8 cellular contexts compared by ENCODE assay signal in the genomic region with DNA sequence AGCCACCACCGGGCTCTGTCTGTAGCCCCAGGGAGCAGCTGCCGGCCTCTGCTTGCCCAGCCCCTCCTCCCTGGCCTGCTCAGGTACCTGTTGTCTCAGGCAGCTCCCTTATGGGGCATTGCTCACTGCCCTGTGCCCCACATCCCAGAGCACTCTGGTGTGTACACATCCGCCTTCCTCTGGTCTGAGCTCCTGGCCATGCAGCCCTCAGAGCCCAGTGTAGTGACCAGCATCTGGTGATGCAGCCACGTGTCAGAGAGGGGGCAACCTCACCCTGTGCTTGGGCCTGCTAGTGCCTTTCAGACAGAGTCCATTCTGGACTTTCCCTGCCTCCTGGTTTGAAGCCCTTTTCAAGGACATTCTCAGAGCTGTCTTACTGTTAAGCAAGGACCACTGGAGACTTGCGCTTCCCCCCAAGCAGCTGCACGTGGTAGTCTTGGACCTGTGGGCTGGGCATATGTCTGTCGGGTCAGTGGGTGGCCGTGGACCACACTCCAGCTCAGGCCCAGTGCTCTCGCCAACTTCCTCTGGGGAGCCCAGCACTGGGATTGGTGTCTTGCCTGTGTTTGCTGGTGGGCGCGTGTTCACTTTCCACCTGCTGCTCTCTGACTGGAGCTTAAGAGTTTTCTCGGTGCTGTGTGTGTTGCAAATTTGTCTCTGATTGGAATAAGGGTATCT. TPM values are rescaled to one million over a fixed set of nuclear protein-coding genes. Genes with fewer than 3 reads are reported as not detected.
DNase-seq lines count a peak whose midpoint lies in the region; ATAC-seq and TF ChIP-seq lines count a peak whose summit lies in the region.

No MANE protein-coding gene starts in this region.

- POLR2A ChIA-PET in HEK293 (lab: Yijun Ruan, JAX) = interaction anchor here (0.6 kb wide), 1 partner anchor 89 kb away, joined by 3 read pairs; no protein-coding TSS in a partner anchor
- POLR2A ChIA-PET in activated CD4-positive, alpha-beta memory T cell treated with anti-CD3 and anti-CD28 coated beads, Interleukin-2, amount 10 ng/mL, durations not matched to agents 7 days and 5 days (lab: Charles Lee) = interaction anchor here (0.9 kb wide), 1 partner anchor 16 kb away, joined by 3 read pairs; no protein-coding TSS in a partner anchor

- H3K4me1 ChIP-seq in HEK293 (ENCODE audit: control insufficient read depth, insufficient read depth, low read length) = peaks cover 10% of the 10 kb centered on the region; the same call in 1 of the 2 replicates

- peaks cover 13% of the 10 kb centered on the region for H3K36me3 Mint-ChIP-seq in activated CD4-positive, alpha-beta memory T cell treated with anti-CD3 and anti-CD28 coated beads, Interleukin-2, amount 10 ng/mL, durations not matched to agents 7 days and 5 days (ENCODE audit: low read depth)
- peaks cover under 1% of the 10 kb centered on the region for H3K36me3 Mint-ChIP-seq in natural killer cell treated with Interleukin-12 subunit alpha and Interleukin-12 subunit beta and Interleukin-15 and Interleukin-18, amount 100 ng/mL, for 72 hours

- no peak overlapping the region for H3K4me3 ChIP-seq in HEK293 (ENCODE audit: low read depth, low read length)

- CTCF ChIA-PET in HEK293 (lab: Yijun Ruan, JAX) = interaction anchor here (0.6 to 1.3 kb wide), 5 partner anchors 18 to 597 kb away, joined by 3 to 9 read pairs (median 3); no protein-coding TSS in a partner anchor
- CTCF ChIA-PET in activated CD4-positive, alpha-beta memory T cell treated with anti-CD3 and anti-CD28 coated beads, Interleukin-2, amount 10 ng/mL, durations not matched to agents 7 days and 5 days (lab: Charles Lee) = interaction anchor here (1.2 to 2.3 kb wide), 4 partner anchors 11 to 58 kb away, joined by 3 to 7 read pairs (median 4); no protein-coding TSS in a partner anchor

- H3K4me3 Mint-ChIP-seq in activated CD4-positive, alpha-beta memory T cell treated with anti-CD3 and anti-CD28 coated beads, Interleukin-2, amount 10 ng/mL, durations not matched to agents 7 days and 5 days = no peak overlapping the region
- peak overlapping the region; percentile 69 for H3K4me3 Mint-ChIP-seq in natural killer cell treated with Interleukin-12 subunit alpha and Interleukin-12 subunit beta and Interleukin-15 and Interleukin-18, amount 100 ng/mL, for 72 hours

- DNase-seq in activated CD4-positive, alpha-beta memory T cell treated with anti-CD3 and anti-CD28 coated beads, Interleukin-2, amount 10 ng/mL, durations not matched to agents 7 days and 5 days = no peak
- DNase-seq in natural killer cell treated with Interleukin-12 subunit alpha and Interleukin-12 subunit beta and Interleukin-15 and Interleukin-18, amount 100 ng/mL, for 72 hours (ENCODE audit: low spot score) = no peak
- DNase-seq in superior temporal gyrus (ENCODE audit: extremely low spot score) (no peak), NCI-H1694 treated with DMSO at 0.1 percent for 48 hours (lab: John Stamatoyannopoulos, UW) (no peak), NCI-H226 (no peak), SIG-M5 treated with dmso at 0.1 percent for 504 hours (lab: John Stamatoyannopoulos, UW; ENCODE audit: unreplicated experiment) (no peak)

- no peaks in the 10 kb centered on the region for H3K9me3 ChIP-seq in HEK293 (ENCODE audit: control insufficient read depth, insufficient read depth, low read depth, low read length)

- TF ChIP-seq CTCF in HEK293 (tag by site-specific recombination; IDR thresholded peaks at IDR 0.05) = no peak

- H3K27ac Mint-ChIP-seq in activated CD4-positive, alpha-beta memory T cell treated with anti-CD3 and anti-CD28 coated beads, Interleukin-2, amount 10 ng/mL, durations not matched to agents 7 days and 5 days = peak overlapping the region; percentile 70
- H3K27ac Mint-ChIP-seq in natural killer cell treated with Interleukin-12 subunit alpha and Interleukin-12 subunit beta and Interleukin-15 and Interleukin-18, amount 100 ng/mL, for 72 hours = peak overlapping the region; percentile 82 to 90

- no peak overlapping the region for H3K27ac ChIP-seq in HEK293 (ENCODE audit: extremely low read depth, low read depth, low read length)

- peak; percentile 10 for ATAC-seq in GM18498 (IDR thresholded peaks at IDR 0.05; ENCODE audit: unreplicated experiment)
- peak in 1 of 2 donors; percentile 21 for ATAC-seq in natural killer cell treated with Interleukin-12 subunit alpha and Interleukin-12 subunit beta and Interleukin-15 and Interleukin-18, amount 100 ng/mL, for 72 hours

- no peaks in the 10 kb centered on the region for H3K27me3 Mint-ChIP-seq in activated CD4-positive, alpha-beta memory T cell treated with anti-CD3 and anti-CD28 coated beads, Interleukin-2, amount 10 ng/mL, durations not matched to agents 7 days and 5 days
- H3K27me3 Mint-ChIP-seq in natural killer cell treated with Interleukin-12 subunit alpha and Interleukin-12 subunit beta and Interleukin-15 and Interleukin-18, amount 100 ng/mL, for 72 hours = no peaks in the 10 kb centered on the region

- H3K9me3 Mint-ChIP-seq in activated CD4-positive, alpha-beta memory T cell treated with anti-CD3 and anti-CD28 coated beads, Interleukin-2, amount 10 ng/mL, durations not matched to agents 7 days and 5 days = no peaks in the 10 kb centered on the region
- H3K9me3 Mint-ChIP-seq in natural killer cell treated with Interleukin-12 subunit alpha and Interleukin-12 subunit beta and Interleukin-15 and Interleukin-18, amount 100 ng/mL, for 72 hours = no peaks in the 10 kb centered on the region

- peaks cover 41% of the 10 kb centered on the region for H3K4me1 Mint-ChIP-seq in activated CD4-positive, alpha-beta memory T cell treated with anti-CD3 and anti-CD28 coated beads, Interleukin-2, amount 10 ng/mL, durations not matched to agents 7 days and 5 days
- peaks cover 76% of the 10 kb centered on the region in 2 donors for H3K4me1 Mint-ChIP-seq in natural killer cell treated with Interleukin-12 subunit alpha and Interleukin-12 subunit beta and Interleukin-15 and Interleukin-18, amount 100 ng/mL, for 72 hours (ENCODE audit: low read depth in 2 of 2)

- H3K36me3 ChIP-seq in HEK293 (ENCODE audit: control insufficient read depth in 2 of 2, insufficient read depth in 1 of 2, low read length in 2 of 2) = peaks cover 0 to 9% of the 10 kb centered on the region in 2 experiments; a peak in 1 of 3 replicates

TF ChIP-seq in HEK293, 187 proteins besides CTCF, POLR2A, EP300 and RAD21:
- TF ChIP-seq ZNF571 (tag by site-specific recombination; IDR thresholded peaks at IDR 0.05) (no peak), SCRT2 (tag by site-specific recombination; IDR thresholded peaks at IDR 0.05) (peak; percentile 84), KLF16 (tag by site-specific recombination; IDR thresholded peaks at IDR 0.05) (no peak)

RNA-seq across cellular contexts. Expression of gene DGKD, which starts 30.7 kb away (rescaled TPM):
- 10 to 100 TPM; 77.8 to 78.3 TPM for total RNA-seq in activated CD4-positive, alpha-beta memory T cell treated with anti-CD3 and anti-CD28 coated beads, Interleukin-2, amount 10 ng/mL, durations not matched to agents 7 days and 5 days
- total RNA-seq in natural killer cell treated with Interleukin-12 subunit alpha and Interleukin-12 subunit beta and Interleukin-15 and Interleukin-18, amount 100 ng/mL, for 72 hours = 100 to 1,000 TPM in 1 of 2 donors, 10 to 100 TPM in 1; 82.4 to 124 TPM
